ENCODE assay signal across 22 cellular contexts in genomic region chr2:178101321-178102079, GRCh38. TPM values are rescaled to one million over a fixed set of nuclear protein-coding genes. Genes with fewer than 3 reads are reported as not detected.
A peak's percentile ranks its signal among the peaks of the same experiment; 100 is the strongest.
DNase-seq lines count a peak whose midpoint lies in the region; ATAC-seq and TF ChIP-seq lines count a peak whose summit lies in the region.
"Had no signal": no experiment of that assay in that cellular context is flagged by ENCODE, and none has a peak within 500 bp of the region (broad histone marks: within the 10 kb centered on the region; RNA-seq: fewer than 3 reads in every experiment).

No MANE protein-coding gene starts in this region.

- RAD21 ChIA-PET in HCT116 (lab: Charles Lee; ENCODE audit: low non-redundant PET in 1 of 2, low total read pairs in 2 of 2, uncharacterized antibody in 2 of 2, unreplicated experiment in 2 of 2) = no interaction called here

- no peak for TF ChIP-seq POLR2A in HCT116 (IDR thresholded peaks at IDR 0.05; ENCODE audit: borderline replicate concordance, extremely low read depth, insufficient read depth, insufficient read length)

- no peak overlapping the region for H3K27ac ChIP-seq in ACC112 (ENCODE audit: low read depth, low read length)
- H3K27ac ChIP-seq in HCT116 (ENCODE audit: low read depth, low read length) = no peak overlapping the region
- H3K27ac ChIP-seq: A549, brain microvascular endothelial cell, C4-2B, SJCRH30, vagina had no signal

- CTCF ChIA-PET in HCT116 (lab: Charles Lee) = interaction anchor here (1.2 kb wide), 2 partner anchors 9 to 313 kb away, joined by 3 to 4 read pairs; no protein-coding TSS in a partner anchor

- ATAC-seq in HCT116 (no peak), HG03135 (IDR thresholded peaks at IDR 0.05; ENCODE audit: unreplicated experiment) (no peak)
- ATAC-seq: right cardiac atrium had no signal

- TF ChIP-seq RAD21 in HCT116 (IDR thresholded peaks at IDR 0.05; ENCODE audit: low read depth) = no peak

- no peaks in the 10 kb centered on the region for H4K20me1 ChIP-seq in HCT116 (ENCODE audit: insufficient read depth)

- BruUV-seq in HCT116 (replicated peaks; lab: Mats Ljungman, UMichigan) = no TSS peak

- no peaks in the 10 kb centered on the region for H3K9me3 ChIP-seq in HCT116 (ENCODE audit: control insufficient read depth in 1 of 2, insufficient read depth in 1 of 2, low read depth in 1 of 2, low read length in 2 of 2)
- H3K9me3 ChIP-seq: A549, vagina had no signal

- POLR2A ChIA-PET in HCT116 (lab: Charles Lee) = no interaction called here

- H3K4me2 ChIP-seq in HCT116 (ENCODE audit: low read length) = no peak overlapping the region
- H3K4me2 ChIP-seq: A549 had no signal

- H3K79me2 ChIP-seq in ACC112 (ENCODE audit: control insufficient read depth, insufficient read depth, low read length, unreplicated experiment) (no peaks in the 10 kb centered on the region), HCT116 (ENCODE audit: insufficient read depth, low read length) (no peaks in the 10 kb centered on the region)

- no peak overlapping the region for H3K4me3 ChIP-seq in ACC112 (ENCODE audit: low read depth, low read length)
- no peak overlapping the region for H3K4me3 ChIP-seq in HCT116 (replicated peaks in 1 of 2; ENCODE audit: low read depth in 1 of 2, low read length in 2 of 2)
- H3K4me3 ChIP-seq in foreskin fibroblast (ENCODE audit: low read depth in 1 of 2, low read length in 2 of 2) = no peak overlapping the region
- H3K4me3 ChIP-seq: A549, SJCRH30, vagina had no signal

- TF ChIP-seq CTCF in HCT116 (IDR thresholded peaks at IDR 0.05 in 2 of 3, conservative IDR thresholded peaks at IDR 0.05 in 1 of 3; ENCODE audit: borderline replicate concordance in 1 of 3, insufficient read depth in 1 of 3, low read depth in 2 of 3, low read length in 2 of 3) (no peak), foreskin fibroblast (IDR thresholded peaks at IDR 0.05; ENCODE audit: low read depth, low read length) (no peak)

- no peak overlapping the region for H3K9ac ChIP-seq in HCT116 (ENCODE audit: low read length)

- H3K4me1 ChIP-seq in ACC112 (ENCODE audit: control insufficient read depth, insufficient read depth, low read length, unreplicated experiment) (no peaks in the 10 kb centered on the region), HCT116 (ENCODE audit: control insufficient read depth in 1 of 2, insufficient read depth in 2 of 2, low read length in 2 of 2) (no peaks in the 10 kb centered on the region; a peak in 1 of 4 replicates)
- H3K4me1 ChIP-seq: SJCRH30, vagina had no signal

- DNase-seq in HCT116 (ENCODE audit: low read depth, low spot score) (no peak), SW480 (ENCODE audit: low spot score) (peak; percentile 8), foreskin fibroblast (peak; percentile 13 to 47), NCI-H748 (lab: John Stamatoyannopoulos, UW; ENCODE audit: unreplicated experiment) (no peak), DMS153 (lab: John Stamatoyannopoulos, UW) (no peak)
- no peak for DNase-seq in activated CD4-positive, CD25-positive, alpha-beta regulatory T cell (lab: John Stamatoyannopoulos, UW)
- DNase-seq: activated CD4-positive, alpha-beta T cell treated with anti-CD3 and anti-CD28 coated beads, Interleukin-2, amount 10 ng/mL, durations not matched to agents 7 days and 5 days; activated CD8-positive, alpha-beta memory T cell treated with anti-CD3 and anti-CD28 coated beads, Interleukin-2, amount 50 U/mL, for 4 hours; activated effector memory CD4-positive, alpha-beta T cell treated with anti-CD3 and anti-CD28 coated beads, Interleukin-2, amount 50 U/mL, for 16 hours; brain microvascular endothelial cell; naive B cell; NCI-H1694; NCI-H748 treated with DMSO at 0.1 percent for 48 hours; right cardiac atrium; SJCRH30; stimulated activated CD4-positive, alpha-beta T cell treated with anti-CD3 and anti-CD28 coated beads, Interleukin-15, amount 100 ng/mL, for 24 hours; substantia nigra had no signal

- H2AFZ ChIP-seq in ACC112 (ENCODE audit: low read length, unreplicated experiment) (peak overlapping the region; percentile 9), HCT116 (ENCODE audit: low read depth, low read length, poor library complexity, severe bottlenecking) (peak overlapping the region; percentile 73)

- H3K27me3 ChIP-seq in ACC112 (ENCODE audit: insufficient read depth, low read length) (no peaks in the 10 kb centered on the region), HCT116 (ENCODE audit: insufficient read depth, low read length) (no peaks in the 10 kb centered on the region)
- H3K27me3 ChIP-seq: brain microvascular endothelial cell, vagina had no signal

- H3K36me3 ChIP-seq in ACC112 (ENCODE audit: insufficient read depth, low read length) (no peaks in the 10 kb centered on the region), HCT116 (ENCODE audit: control insufficient read depth in 1 of 2, insufficient read depth in 2 of 2, low read length in 2 of 2) (no peaks in the 10 kb centered on the region)
- H3K36me3 ChIP-seq: brain microvascular endothelial cell, SJCRH30, vagina had no signal

- intact Hi-C loops in HCT116 (cut with micrococcal nuclease) = no loop called here

- H3K9me2 ChIP-seq in HCT116 (ENCODE audit: insufficient read depth) = no peaks in the 10 kb centered on the region

TF ChIP-seq in HCT116, 20 proteins besides CTCF, POLR2A, EP300 and RAD21 (continues in another document):
- TF ChIP-seq CEBPB (IDR thresholded peaks at IDR 0.05; ENCODE audit: low read depth) (no peak), ZNF274 (IDR thresholded peaks at IDR 0.05; ENCODE audit: low read depth, low read length) (no peak), EZH2 (IDR thresholded peaks at IDR 0.05) (no peak), SP1 (IDR thresholded peaks at IDR 0.05; ENCODE audit: low read depth) (no peak), REST (IDR thresholded peaks at IDR 0.05; ENCODE audit: low read depth) (no peak), ZFX (IDR thresholded peaks at IDR 0.05) (no peak), ZBTB33 (IDR thresholded peaks at IDR 0.05; ENCODE audit: extremely low read depth, insufficient replicate concordance, low read length) (no peak), EZH2phosphoT487 (IDR thresholded peaks at IDR 0.05; ENCODE audit: borderline replicate concordance) (no peak), ELF1 (IDR thresholded peaks at IDR 0.05; ENCODE audit: borderline replicate concordance, low read depth) (no peak), POLR2AphosphoS5 (IDR thresholded peaks at IDR 0.05; ENCODE audit: low read depth, low read length) (no peak), TCF7L2 (IDR thresholded peaks at IDR 0.05; ENCODE audit: borderline replicate concordance, extremely low read depth, insufficient read depth, insufficient read length) (no peak), SIN3A (IDR thresholded peaks at IDR 0.05; ENCODE audit: low read depth) (no peak), SRF (IDR thresholded peaks at IDR 0.05; ENCODE audit: low read depth) (no peak), CBX3 (IDR thresholded peaks at IDR 0.05; ENCODE audit: low read depth) (no peak), ATF3 (IDR thresholded peaks at IDR 0.05) (no peak), FOSL1 (IDR thresholded peaks at IDR 0.05; ENCODE audit: low read depth) (no peak), YY1 (IDR thresholded peaks at IDR 0.05; ENCODE audit: extremely low read depth, insufficient replicate concordance, low read depth, low read length) (no peak)

RNA-seq across cellular contexts. Expression of gene RBM45, which starts 10.7 kb away (rescaled TPM):
- total RNA-seq in HCT116 (2021; ENCODE audit: unreplicated experiment) = 7.4 TPM
- polyA plus RNA-seq in HCT116 (2012) = 4.3 and 5.8 TPM in 2 replicates

RNA-seq across cellular contexts. Expression of gene PDE11A, which starts 28.9 kb away (rescaled TPM):
- 0.61 TPM for total RNA-seq in HCT116 (2021; ENCODE audit: unreplicated experiment)
- polyA plus RNA-seq in HCT116 (2012) = 0.51 and 0.61 TPM in 2 replicates
- total RNA-seq: activated CD4-positive, alpha-beta T cell treated with anti-CD3 and anti-CD28 coated beads, Interleukin-2, amount 10 ng/mL, durations not matched to agents 7 days and 5 days had no signal

Comparison
In these comparisons a context has a peak if more than half of its experiments do, and no peak if none do; other contexts are left out.
1. DNase-seq: peak in SW480 (single experiment) and foreskin fibroblast (2 of 2); none in HCT116 (single experiment), NCI-H748 (single experiment), activated CD4-positive, CD25-positive, alpha-beta regulatory T cell (0 of 4) and DMS153 (single experiment).